Comparison of ENCODE assay signal across 8 cellular contexts in genomic region chr1:97137862-97138514, GRCh38.
DNase-seq lines count a peak whose midpoint lies in the region; ATAC-seq and TF ChIP-seq lines count a peak whose summit lies in the region.

No MANE protein-coding gene starts in this region.

- H3K4me3 ChIP-seq in BE2C (ENCODE audit: low read depth, low read length) (peak overlapping the region; percentile 42), SK-N-MC (peak overlapping the region; percentile 73), esophagus muscularis mucosa (no peak overlapping the region)
- H3K4me3 ChIP-seq in naive thymus-derived CD4-positive, alpha-beta T cell (ENCODE audit: low read length) = no peak overlapping the region

- peak overlapping the region; percentile 64 for H3K9ac ChIP-seq in SK-N-MC (ENCODE audit: insufficient read length)

- DNase-seq in BE2C (peak; percentile 70), NCI-H1105 (lab: John Stamatoyannopoulos, UW) (peak; percentile 59), SK-N-MC (ENCODE audit: low read depth, low spot score) (peak; percentile 77), esophagus muscularis mucosa (ENCODE audit: extremely low spot score) (no peak), OCI-M2 (lab: John Stamatoyannopoulos, UW; ENCODE audit: unreplicated experiment) (no peak)
- peak in 5 of 9 donors; percentile 5 to 13 (median 9) for DNase-seq in naive thymus-derived CD4-positive, alpha-beta T cell

- no peaks in the 10 kb centered on the region for H3K9me3 ChIP-seq in BE2C
- H3K9me3 ChIP-seq in SK-N-MC (ENCODE audit: low read depth, low read length) = no peaks in the 10 kb centered on the region
- H3K9me3 ChIP-seq in esophagus muscularis mucosa = no peaks in the 10 kb centered on the region
- no peaks in the 10 kb centered on the region for H3K9me3 ChIP-seq in naive thymus-derived CD4-positive, alpha-beta T cell (ENCODE audit: control insufficient read depth in 2 of 3, low read length in 3 of 3)

- TF ChIP-seq POLR2A in GM18505 (IDR thresholded peaks at IDR 0.05; ENCODE audit: borderline replicate concordance, extremely low read depth, insufficient read depth, insufficient read length) (no peak), esophagus muscularis mucosa (IDR thresholded peaks at IDR 0.05; ENCODE audit: low read depth) (no peak)

- H3K4me1 ChIP-seq in BE2C (peaks cover 7% of the 10 kb centered on the region), esophagus muscularis mucosa (peaks cover 0 to 13% (median 8%) of the 10 kb centered on the region in 4 donors)
- no peaks in the 10 kb centered on the region for H3K4me1 ChIP-seq in naive thymus-derived CD4-positive, alpha-beta T cell (ENCODE audit: control insufficient read depth in 2 of 2, insufficient read depth in 2 of 2, low read length in 2 of 2)

- 79% methylated on average over 5 of the region's 5 CpGs for WGBS in esophagus muscularis mucosa

- peaks cover 0 to 21% (median 10%) of the 10 kb centered on the region in 7 donors for H3K4me1 Mint-ChIP-seq in naive thymus-derived CD4-positive, alpha-beta T cell

- POLR2A ChIA-PET in naive thymus-derived CD4-positive, alpha-beta T cell (lab: Charles Lee) = no interaction called here

- intact Hi-C loops in esophagus muscularis mucosa (cut with DNase I) = no loop called here
- intact Hi-C loops in naive thymus-derived CD4-positive, alpha-beta T cell (cut with micrococcal nuclease) = loop anchor here (1.0 kb wide), 1 partner anchor 913 kb away; no protein-coding TSS in a partner anchor

- H3K27ac ChIP-seq in SK-N-MC = peak overlapping the region; percentile 86; the same call in 1 of the 2 replicates
- H3K27ac ChIP-seq in esophagus muscularis mucosa (replicated peaks in 1 of 4) = no peak overlapping the region
- H3K27ac ChIP-seq in naive thymus-derived CD4-positive, alpha-beta T cell (ENCODE audit: low read depth, low read length) = no peak overlapping the region

- H3K27ac Mint-ChIP-seq in naive thymus-derived CD4-positive, alpha-beta T cell = no peak overlapping the region

- no peaks in the 10 kb centered on the region for H3K27me3 ChIP-seq in BE2C
- H3K27me3 ChIP-seq in esophagus muscularis mucosa = no peaks in the 10 kb centered on the region
- no peaks in the 10 kb centered on the region for H3K27me3 ChIP-seq in naive thymus-derived CD4-positive, alpha-beta T cell (ENCODE audit: control insufficient read depth in 2 of 2, insufficient read depth in 2 of 2, low read length in 2 of 2)

- no peaks in the 10 kb centered on the region for H3K27me3 Mint-ChIP-seq in naive thymus-derived CD4-positive, alpha-beta T cell

- CTCF ChIA-PET in naive thymus-derived CD4-positive, alpha-beta T cell (lab: Charles Lee) = interaction anchor here (0.5 kb wide), 1 partner anchor 669 kb away, joined by 3 read pairs; no protein-coding TSS in a partner anchor

- no peaks in the 10 kb centered on the region for H3K36me3 ChIP-seq in BE2C
- no peaks in the 10 kb centered on the region for H3K36me3 ChIP-seq in SK-N-MC (ENCODE audit: insufficient read depth, low read length)
- no peaks in the 10 kb centered on the region for H3K36me3 ChIP-seq in esophagus muscularis mucosa
- H3K36me3 ChIP-seq in naive thymus-derived CD4-positive, alpha-beta T cell (ENCODE audit: control insufficient read depth in 2 of 3, insufficient read depth in 3 of 3, low read length in 3 of 3) = no peaks in the 10 kb centered on the region

- peak; percentile 87 for TF ChIP-seq CTCF in BE2C (IDR thresholded peaks at IDR 0.05; ENCODE audit: low read depth, low read length)
- peak; percentile 43 to 55 (median 47) for TF ChIP-seq CTCF in esophagus muscularis mucosa (IDR thresholded peaks at IDR 0.05)

- peaks cover 2 to 37% (median 16%) of the 10 kb centered on the region in 5 donors for H3K36me3 Mint-ChIP-seq in naive thymus-derived CD4-positive, alpha-beta T cell

- no peak overlapping the region for H3K4me3 Mint-ChIP-seq in naive thymus-derived CD4-positive, alpha-beta T cell

- no peaks in the 10 kb centered on the region for H3K9me3 Mint-ChIP-seq in naive thymus-derived CD4-positive, alpha-beta T cell

- ATAC-seq in GM18505 (IDR thresholded peaks at IDR 0.05; ENCODE audit: unreplicated experiment) (peak; percentile 100), HG02852 (IDR thresholded peaks at IDR 0.05; ENCODE audit: unreplicated experiment) (peak; percentile 97)
- peak; percentile 76 for ATAC-seq in naive thymus-derived CD4-positive, alpha-beta T cell

- no peak for TF ChIP-seq EP300 in esophagus muscularis mucosa (IDR thresholded peaks at IDR 0.05)

Comparison
In these comparisons a context has a peak if more than half of its experiments do, and no peak if none do; other contexts are left out.
1. DNase-seq: peak in BE2C (single experiment), NCI-H1105 (single experiment), SK-N-MC (single experiment) and naive thymus-derived CD4-positive, alpha-beta T cell (5 of 9); none in esophagus muscularis mucosa (single experiment) and OCI-M2 (single experiment).
2. H3K4me3 ChIP-seq: peak in BE2C (single experiment) and SK-N-MC (single experiment); none in esophagus muscularis mucosa (0 of 4) and naive thymus-derived CD4-positive, alpha-beta T cell (single experiment).
3. Peak in every context shown above with its lines, with median percentiles within 50 percentile points of each other: ATAC-seq.